ENCODE assay signal across 17 cellular contexts in the genomic region with DNA sequence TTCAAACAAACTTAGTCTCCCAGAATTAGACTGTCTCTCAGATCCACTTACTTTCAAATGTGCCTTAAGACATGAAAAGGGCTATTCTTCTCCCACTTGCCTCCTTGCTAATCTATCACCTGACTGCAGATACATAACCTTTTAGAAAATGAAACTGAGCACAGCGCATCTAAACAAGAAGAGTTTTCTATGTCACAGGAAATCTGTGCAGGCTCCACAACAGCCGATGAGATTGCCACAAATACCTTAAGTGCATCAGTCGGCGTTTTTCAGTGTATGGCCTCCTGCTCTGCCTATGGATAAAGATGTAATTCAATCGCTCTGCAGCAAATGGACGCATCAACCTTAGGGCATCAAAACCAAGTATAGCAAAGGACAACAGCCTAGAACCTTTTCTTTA.
A peak's percentile ranks its signal among the peaks of the same experiment; 100 is the strongest.
DNase-seq lines count a peak whose midpoint lies in the region; ATAC-seq lines count a peak whose summit lies in the region.
"Had no signal": no experiment of that assay in that cellular context is flagged by ENCODE, and none has a peak within 500 bp of the region (broad histone marks: within the 10 kb centered on the region; RNA-seq: fewer than 3 reads in every experiment).

No MANE protein-coding gene starts in this region.

- no peak overlapping the region for H3K4me3 Mint-ChIP-seq in activated naive CD4-positive, alpha-beta T cell treated with anti-CD3 and anti-CD28 coated beads, Interleukin-2, amount 10 ng/mL, durations not matched to agents 7 days and 5 days
- peak overlapping the region; percentile 55 for H3K4me3 Mint-ChIP-seq in T-helper 2 cell treated with Interferon-gamma antibody and Interleukin-4, amounts not matched to agents 5 μg/mL and 100 μg/mL, for 36 hours

- peaks cover 63% of the 10 kb centered on the region for H3K4me1 Mint-ChIP-seq in activated naive CD4-positive, alpha-beta T cell treated with anti-CD3 and anti-CD28 coated beads, Interleukin-2, amount 10 ng/mL, durations not matched to agents 7 days and 5 days
- H3K4me1 Mint-ChIP-seq in T-helper 2 cell treated with Interferon-gamma antibody and Interleukin-4, amounts not matched to agents 5 μg/mL and 100 μg/mL, for 36 hours (ENCODE audit: low read depth) = peaks cover 37% of the 10 kb centered on the region

- H3K9me3 Mint-ChIP-seq in activated naive CD4-positive, alpha-beta T cell treated with anti-CD3 and anti-CD28 coated beads, Interleukin-2, amount 10 ng/mL, durations not matched to agents 7 days and 5 days = no peaks in the 10 kb centered on the region
- H3K9me3 Mint-ChIP-seq in T-helper 2 cell treated with Interferon-gamma antibody and Interleukin-4, amounts not matched to agents 5 μg/mL and 100 μg/mL, for 36 hours = no peaks in the 10 kb centered on the region

- H3K27ac ChIP-seq in effector memory CD4-positive, alpha-beta T cell (ENCODE audit: insufficient read depth, low read length, poor library complexity, severe bottlenecking) = peak overlapping the region; percentile 38
- H3K27ac ChIP-seq: esophagus squamous epithelium, neutrophil had no signal

- H3K4me3 ChIP-seq in effector memory CD4-positive, alpha-beta T cell (ENCODE audit: insufficient read depth, low read depth, low read length, poor library complexity, severe bottlenecking) = no peak overlapping the region
- H3K4me3 ChIP-seq: dorsolateral prefrontal cortex, esophagus squamous epithelium had no signal

- peaks cover 76% of the 10 kb centered on the region for H3K36me3 Mint-ChIP-seq in activated naive CD4-positive, alpha-beta T cell treated with anti-CD3 and anti-CD28 coated beads, Interleukin-2, amount 10 ng/mL, durations not matched to agents 7 days and 5 days
- H3K36me3 Mint-ChIP-seq in T-helper 2 cell treated with Interferon-gamma antibody and Interleukin-4, amounts not matched to agents 5 μg/mL and 100 μg/mL, for 36 hours (ENCODE audit: low read depth) = peaks cover 55% of the 10 kb centered on the region

- H3K27me3 ChIP-seq in effector memory CD4-positive, alpha-beta T cell (replicated peaks; ENCODE audit: control insufficient read depth, insufficient read depth, low read length, poor library complexity, severe bottlenecking) = no peaks in the 10 kb centered on the region
- H3K27me3 ChIP-seq: dorsolateral prefrontal cortex, esophagus squamous epithelium, neutrophil had no signal

- H3K27ac Mint-ChIP-seq in activated naive CD4-positive, alpha-beta T cell treated with anti-CD3 and anti-CD28 coated beads, Interleukin-2, amount 10 ng/mL, durations not matched to agents 7 days and 5 days = peak overlapping the region; percentile 87
- peak overlapping the region; percentile 75 for H3K27ac Mint-ChIP-seq in T-helper 2 cell treated with Interferon-gamma antibody and Interleukin-4, amounts not matched to agents 5 μg/mL and 100 μg/mL, for 36 hours

- DNase-seq in activated naive CD4-positive, alpha-beta T cell treated with anti-CD3 and anti-CD28 coated beads, Interleukin-2, amount 10 ng/mL, durations not matched to agents 7 days and 5 days = peak; percentile 52
- DNase-seq in activated naive CD4-positive, alpha-beta T cell treated with anti-CD3 and anti-CD28 coated beads, Interleukin-2, amount 50 U/mL, for 16 hours = no peak
- no peak for DNase-seq in T-helper 2 cell treated with Interferon-gamma antibody and Interleukin-4, amounts not matched to agents 5 μg/mL and 100 μg/mL, for 36 hours (ENCODE audit: low spot score)
- no peak for DNase-seq in effector memory CD4-positive, alpha-beta T cell
- no peak for DNase-seq in stimulated activated naive CD8-positive, alpha-beta T cell treated with anti-CD3 and anti-CD28 coated beads, Interleukin-15, Interleukin-2, amounts not matched to agents 100 U/mL and 50 U/mL, for 24 hours
- DNase-seq in effector CD4-positive, alpha-beta T cell = no peak
- DNase-seq in NCI-H146 (lab: John Stamatoyannopoulos, UW) = no peak
- DNase-seq: activated CD4-positive, alpha-beta T cell treated with anti-CD3 and anti-CD28 coated beads, Interleukin-2, amount 50 U/mL, for 4 hours; activated gamma-delta T cell treated with Interleukin-2 at 50 U/mL for 16 hours; dorsolateral prefrontal cortex; esophagus squamous epithelium; H7; mesenchymal stem cell; NCI-H345; Right ventricle myocardium superior had no signal

- ATAC-seq in stimulated activated naive CD8-positive, alpha-beta T cell treated with anti-CD3 and anti-CD28 coated beads, Interleukin-15, Interleukin-2, amounts not matched to agents 100 U/mL and 50 U/mL, for 24 hours = peak; percentile 35
- ATAC-seq in GM18870 (IDR thresholded peaks at IDR 0.05; ENCODE audit: unreplicated experiment) = no peak

- peaks cover 4% of the 10 kb centered on the region for H3K4me1 ChIP-seq in effector memory CD4-positive, alpha-beta T cell (ENCODE audit: control insufficient read depth, insufficient read depth, low read length, poor library complexity, severe bottlenecking)

- peaks cover 81% of the 10 kb centered on the region for H3K36me3 ChIP-seq in effector memory CD4-positive, alpha-beta T cell (ENCODE audit: control insufficient read depth, insufficient read depth, low read length)

- H3K9me3 ChIP-seq in effector memory CD4-positive, alpha-beta T cell (ENCODE audit: control insufficient read depth, low read length) = no peaks in the 10 kb centered on the region
- H3K9me3 ChIP-seq: esophagus squamous epithelium, neutrophil had no signal

- no peaks in the 10 kb centered on the region for H3K27me3 Mint-ChIP-seq in activated naive CD4-positive, alpha-beta T cell treated with anti-CD3 and anti-CD28 coated beads, Interleukin-2, amount 10 ng/mL, durations not matched to agents 7 days and 5 days
- no peaks in the 10 kb centered on the region for H3K27me3 Mint-ChIP-seq in T-helper 2 cell treated with Interferon-gamma antibody and Interleukin-4, amounts not matched to agents 5 μg/mL and 100 μg/mL, for 36 hours (ENCODE audit: low read depth)

- CTCF ChIA-PET in activated naive CD4-positive, alpha-beta T cell treated with anti-CD3 and anti-CD28 coated beads, Interleukin-2, amount 10 ng/mL, durations not matched to agents 7 days and 5 days (lab: Charles Lee) = no interaction called here
